Comparison of ENCODE assay signal across 21 cellular contexts in genomic region chr21:25750085-25750484, GRCh38. TPM values are rescaled to one million over a fixed set of nuclear protein-coding genes. Genes with fewer than 3 reads are reported as not detected.
A peak's percentile ranks its signal among the peaks of the same experiment; 100 is the strongest.
DNase-seq lines count a peak whose midpoint lies in the region; ATAC-seq, FAIRE-seq and TF ChIP-seq lines count a peak whose summit lies in the region.
"Had no signal": no experiment of that assay in that cellular context is flagged by ENCODE, and none has a peak within 500 bp of the region (broad histone marks: within the 10 kb centered on the region; RNA-seq: fewer than 3 reads in every experiment).

No MANE protein-coding gene starts in this region.

- no peaks in the 10 kb centered on the region for H3K9me3 Mint-ChIP-seq in T-helper 1 cell treated with Interleukin-12 subunit alpha and Interleukin-12 subunit beta and Interleukin-4 antibody, amounts not matched to agents 30 μg/mL and 1 μg/mL, for 36 hours
- no peaks in the 10 kb centered on the region for H3K9me3 Mint-ChIP-seq in activated CD8-positive, alpha-beta T cell treated with anti-CD3 and anti-CD28 coated beads, Interleukin-2, amount 10 ng/mL, durations not matched to agents 7 days and 5 days (ENCODE audit: insufficient read depth)
- H3K9me3 Mint-ChIP-seq in natural killer cell treated with Interleukin-12 subunit alpha and Interleukin-12 subunit beta and Interleukin-15 and Interleukin-18, amount 100 ng/mL, for 72 hours, result no peaks in the 10 kb centered on the region
- H3K9me3 Mint-ChIP-seq: brain, CD14-positive monocyte had no signal

- no peak for DNase-seq in T-helper 1 cell
- peak; percentile 45 for DNase-seq in Jurkat, Clone E6-1 (ENCODE audit: low read depth, low spot score)
- DNase-seq in activated CD8-positive, alpha-beta T cell treated with anti-CD3 and anti-CD28 coated beads, Interleukin-2, amount 10 ng/mL, durations not matched to agents 7 days and 5 days, result peak; percentile 66
- no peak for DNase-seq in natural killer cell treated with Interleukin-12 subunit alpha and Interleukin-12 subunit beta and Interleukin-15 and Interleukin-18, amount 100 ng/mL, for 72 hours (ENCODE audit: low spot score)
- no peak for DNase-seq in NCI-H446 treated with DMSO at 0.1 percent for 48 hours (lab: John Stamatoyannopoulos, UW)
- no peak for DNase-seq in HEK293T (ENCODE audit: extremely low spot score)
- DNase-seq in frontal cortex (ENCODE audit: low spot score in 2 of 2), result no peak
- DNase-seq: activated CD4-positive, CD25-positive, alpha-beta regulatory T cell treated with anti-CD3 and anti-CD28 coated beads, Interleukin-2, amount 50 U/mL, for 72 hours; activated effector memory CD4-positive, alpha-beta T cell treated with Interleukin-2 at 50 U/mL for 16 hours; dermis blood vessel endothelial cell; glutamatergic neuron; GOT3; NCI-H2081 treated with DMSO at 0.1 percent for 48 hours; NCI-H82; right lobe of liver; RPMI8226; stimulated activated CD4-positive, alpha-beta T cell treated with anti-CD3 and anti-CD28 coated beads, Interleukin-2, amount 100 ng/mL, for 24 hours; testis had no signal

- H3K4me3 Mint-ChIP-seq in T-helper 1 cell treated with Interleukin-12 subunit alpha and Interleukin-12 subunit beta and Interleukin-4 antibody, amounts not matched to agents 30 μg/mL and 1 μg/mL, for 36 hours, result no peak overlapping the region
- H3K4me3 Mint-ChIP-seq in activated CD8-positive, alpha-beta T cell treated with anti-CD3 and anti-CD28 coated beads, Interleukin-2, amount 10 ng/mL, durations not matched to agents 7 days and 5 days, result no peak overlapping the region
- no peak overlapping the region for H3K4me3 Mint-ChIP-seq in natural killer cell treated with Interleukin-12 subunit alpha and Interleukin-12 subunit beta and Interleukin-15 and Interleukin-18, amount 100 ng/mL, for 72 hours
- H3K4me3 Mint-ChIP-seq: brain, CD14-positive monocyte had no signal

- CTCF ChIA-PET in activated CD8-positive, alpha-beta T cell treated with anti-CD3 and anti-CD28 coated beads, Interleukin-2, amount 10 ng/mL, durations not matched to agents 7 days and 5 days (lab: Charles Lee), result interaction anchor here (0.9 to 2.0 kb wide), 5 partner anchors 10 to 141 kb away, joined by 3 to 7 read pairs (median 5); partner anchors contain the start of genes ATP5PF and GABPA
- CTCF ChIA-PET in HEK293T (lab: Yijun Ruan, JAX), result interaction anchor here (0.6 kb wide), 1 partner anchor 516 kb away, joined by 3 read pairs; no protein-coding TSS in a partner anchor

- peak overlapping the region; percentile 77 for H3K27ac Mint-ChIP-seq in T-helper 1 cell treated with Interleukin-12 subunit alpha and Interleukin-12 subunit beta and Interleukin-4 antibody, amounts not matched to agents 30 μg/mL and 1 μg/mL, for 36 hours
- peak overlapping the region; percentile 83 for H3K27ac Mint-ChIP-seq in activated CD8-positive, alpha-beta T cell treated with anti-CD3 and anti-CD28 coated beads, Interleukin-2, amount 10 ng/mL, durations not matched to agents 7 days and 5 days
- H3K27ac Mint-ChIP-seq in natural killer cell treated with Interleukin-12 subunit alpha and Interleukin-12 subunit beta and Interleukin-15 and Interleukin-18, amount 100 ng/mL, for 72 hours, result peak overlapping the region; percentile 19 to 81
- H3K27ac Mint-ChIP-seq: brain had no signal

- FAIRE-seq in frontal cortex (lab: Jason Lieb, UNC), result no peak

- H3K4me1 Mint-ChIP-seq in T-helper 1 cell treated with Interleukin-12 subunit alpha and Interleukin-12 subunit beta and Interleukin-4 antibody, amounts not matched to agents 30 μg/mL and 1 μg/mL, for 36 hours (ENCODE audit: low read depth), result peaks cover 5% of the 10 kb centered on the region
- peaks cover 13% of the 10 kb centered on the region for H3K4me1 Mint-ChIP-seq in activated CD8-positive, alpha-beta T cell treated with anti-CD3 and anti-CD28 coated beads, Interleukin-2, amount 10 ng/mL, durations not matched to agents 7 days and 5 days (ENCODE audit: low read depth)
- H3K4me1 Mint-ChIP-seq in natural killer cell treated with Interleukin-12 subunit alpha and Interleukin-12 subunit beta and Interleukin-15 and Interleukin-18, amount 100 ng/mL, for 72 hours (ENCODE audit: low read depth in 2 of 2), result peaks cover 6 to 8% of the 10 kb centered on the region in 2 donors

- H3K36me3 Mint-ChIP-seq in T-helper 1 cell treated with Interleukin-12 subunit alpha and Interleukin-12 subunit beta and Interleukin-4 antibody, amounts not matched to agents 30 μg/mL and 1 μg/mL, for 36 hours (ENCODE audit: low read depth), result peaks cover 36% of the 10 kb centered on the region
- peaks cover 40% of the 10 kb centered on the region for H3K36me3 Mint-ChIP-seq in activated CD8-positive, alpha-beta T cell treated with anti-CD3 and anti-CD28 coated beads, Interleukin-2, amount 10 ng/mL, durations not matched to agents 7 days and 5 days (ENCODE audit: low read depth)
- H3K36me3 Mint-ChIP-seq in natural killer cell treated with Interleukin-12 subunit alpha and Interleukin-12 subunit beta and Interleukin-15 and Interleukin-18, amount 100 ng/mL, for 72 hours, result peaks cover 17% of the 10 kb centered on the region

- POLR2A ChIA-PET in activated CD8-positive, alpha-beta T cell treated with anti-CD3 and anti-CD28 coated beads, Interleukin-2, amount 10 ng/mL, durations not matched to agents 7 days and 5 days (lab: Charles Lee), result interaction anchor here (0.6 to 1.1 kb wide), 2 partner anchors 13 to 16 kb away, joined by 3 to 6 read pairs; partner anchors contain the start of genes ATP5PF and GABPA
- POLR2A ChIA-PET in HEK293T (lab: Yijun Ruan, JAX), result no interaction called here

- H3K4me3 ChIP-seq in Jurkat, Clone E6-1 (ENCODE audit: low read length), result no peak overlapping the region
- H3K4me3 ChIP-seq: right lobe of liver, testis had no signal

- H3K27me3 Mint-ChIP-seq in T-helper 1 cell treated with Interleukin-12 subunit alpha and Interleukin-12 subunit beta and Interleukin-4 antibody, amounts not matched to agents 30 μg/mL and 1 μg/mL, for 36 hours (ENCODE audit: low read depth), result no peaks in the 10 kb centered on the region
- no peaks in the 10 kb centered on the region for H3K27me3 Mint-ChIP-seq in activated CD8-positive, alpha-beta T cell treated with anti-CD3 and anti-CD28 coated beads, Interleukin-2, amount 10 ng/mL, durations not matched to agents 7 days and 5 days (ENCODE audit: low read depth)
- H3K27me3 Mint-ChIP-seq in natural killer cell treated with Interleukin-12 subunit alpha and Interleukin-12 subunit beta and Interleukin-15 and Interleukin-18, amount 100 ng/mL, for 72 hours, result no peaks in the 10 kb centered on the region
- H3K27me3 Mint-ChIP-seq: brain had no signal

- ATAC-seq in activated CD8-positive, alpha-beta T cell treated with anti-CD3 and anti-CD28 coated beads, Interleukin-2, amount 10 ng/mL, durations not matched to agents 7 days and 5 days, result peak; percentile 81
- ATAC-seq in natural killer cell treated with Interleukin-12 subunit alpha and Interleukin-12 subunit beta and Interleukin-15 and Interleukin-18, amount 100 ng/mL, for 72 hours, result peak; percentile 59 to 61
- ATAC-seq: right lobe of liver had no signal

TF ChIP-seq in HEK293T, 16 proteins besides CTCF, POLR2A, EP300 and RAD21:
- TF ChIP-seq TARDBP (IDR thresholded peaks at IDR 0.05) (no peak), FOXA1 (IDR thresholded peaks at IDR 0.05) (no peak), SP1 (IDR thresholded peaks at IDR 0.05) (no peak), ARNT (IDR thresholded peaks at IDR 0.05) (no peak), LEF1 (IDR thresholded peaks at IDR 0.05; ENCODE audit: borderline replicate concordance) (no peak)
TF ChIP-seq in HEK293T: peak in this region for 0.

RNA-seq across cellular contexts. Expression of gene GABPA, which starts 15.3 kb away (rescaled TPM):
- polyA plus RNA-seq in Jurkat, Clone E6-1 (2012; ENCODE audit: insufficient read depth, insufficient read length), result 18.8 TPM
- total RNA-seq in activated CD8-positive, alpha-beta T cell treated with anti-CD3 and anti-CD28 coated beads, Interleukin-2, amount 10 ng/mL, durations not matched to agents 7 days and 5 days, result 10 to 100 TPM; 21.3 to 26.9 TPM
- total RNA-seq in natural killer cell treated with Interleukin-12 subunit alpha and Interleukin-12 subunit beta and Interleukin-15 and Interleukin-18, amount 100 ng/mL, for 72 hours, result 10 to 100 TPM; 23.5 to 23.6 TPM
- total RNA-seq in frontal cortex, result 42.8 TPM

RNA-seq across cellular contexts. Expression of gene ATP5PF, which starts 15.4 kb away (rescaled TPM):
- polyA plus RNA-seq in Jurkat, Clone E6-1 (2012; ENCODE audit: insufficient read depth, insufficient read length), result 269 TPM
- total RNA-seq in activated CD8-positive, alpha-beta T cell treated with anti-CD3 and anti-CD28 coated beads, Interleukin-2, amount 10 ng/mL, durations not matched to agents 7 days and 5 days, result 100 to 1,000 TPM; 148 to 150 TPM
- 100 to 1,000 TPM in 1 of 2 donors, 10 to 100 TPM in 1; 52.1 to 124 TPM for total RNA-seq in natural killer cell treated with Interleukin-12 subunit alpha and Interleukin-12 subunit beta and Interleukin-15 and Interleukin-18, amount 100 ng/mL, for 72 hours
- total RNA-seq in frontal cortex, result 57.9 TPM

Comparison
In these comparisons a context has a peak if more than half of its experiments do, and no peak if none do; other contexts are left out.
1. DNase-seq: peak in Jurkat, Clone E6-1 (single experiment) and activated CD8-positive, alpha-beta T cell treated with anti-CD3 and anti-CD28 coated beads, Interleukin-2, amount 10 ng/mL, durations not matched to agents 7 days and 5 days (single experiment); none in T-helper 1 cell (0 of 5), natural killer cell treated with Interleukin-12 subunit alpha and Interleukin-12 subunit beta and Interleukin-15 and Interleukin-18, amount 100 ng/mL, for 72 hours (single experiment), NCI-H446 treated with DMSO at 0.1 percent for 48 hours (single experiment), HEK293T (single experiment) and frontal cortex (0 of 2).
2. Peak in every context shown above with its lines, with median percentiles within 50 percentile points of each other: H3K27ac Mint-ChIP-seq.